In the genomic region with DNA sequence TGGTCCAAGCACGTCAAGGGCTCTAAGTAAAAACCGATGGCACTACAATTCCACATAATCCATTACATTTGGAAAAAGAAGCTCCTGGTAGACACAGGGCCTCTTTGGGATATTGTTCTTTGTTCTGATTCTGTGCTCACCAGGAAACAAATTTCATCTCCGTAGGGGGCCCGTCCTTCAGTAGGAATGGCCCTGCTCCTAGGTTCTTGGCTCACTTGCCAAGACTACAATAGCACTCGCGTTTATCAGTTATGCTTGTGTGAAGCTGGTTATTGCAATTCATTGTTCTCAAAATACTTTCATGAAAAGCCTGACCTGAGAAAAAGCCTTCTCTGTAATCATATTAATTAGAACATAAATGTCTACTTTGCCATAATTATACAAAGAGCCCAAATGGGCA, we compare ENCODE assay signal across 15 cellular contexts. TPM values are rescaled to one million over a fixed set of nuclear protein-coding genes. Genes with fewer than 3 reads are reported as not detected.
DNase-seq lines count a peak whose midpoint lies in the region; ATAC-seq, FAIRE-seq and TF ChIP-seq lines count a peak whose summit lies in the region.
"Had no signal": no experiment of that assay in that cellular context is flagged by ENCODE, and none has a peak within 500 bp of the region (broad histone marks: within the 10 kb centered on the region; RNA-seq: fewer than 3 reads in every experiment).

No MANE protein-coding gene starts in this region.

- no peak for TF ChIP-seq RAD21 in Ishikawa (IDR thresholded peaks at IDR 0.05; ENCODE audit: low read depth)

- H3K4me3 Mint-ChIP-seq in activated T-cell treated with anti-CD3 and anti-CD28 coated beads, Interleukin-2, amount 50 U/mL, for 72 hours: peak overlapping the region in 1 of 2 donors; percentile 12
- no peak overlapping the region for H3K4me3 Mint-ChIP-seq in natural killer cell
- H3K4me3 Mint-ChIP-seq: type B pancreatic cell had no signal

- TF ChIP-seq CTCF in natural killer cell (IDR thresholded peaks at IDR 0.05) (no peak), omental fat pad (IDR thresholded peaks at IDR 0.05) (no peak)

- H3K9me3 Mint-ChIP-seq in activated T-cell treated with anti-CD3 and anti-CD28 coated beads, Interleukin-2, amount 50 U/mL, for 72 hours: peaks cover 0 to 1% of the 10 kb centered on the region in 2 donors
- H3K9me3 Mint-ChIP-seq in natural killer cell: no peaks in the 10 kb centered on the region
- H3K9me3 Mint-ChIP-seq: type B pancreatic cell had no signal

- intact Hi-C loops in natural killer cell (cut with micrococcal nuclease): no loop called here

- peaks cover 16 to 51% of the 10 kb centered on the region in 2 donors for H3K36me3 Mint-ChIP-seq in activated T-cell treated with anti-CD3 and anti-CD28 coated beads, Interleukin-2, amount 50 U/mL, for 72 hours (ENCODE audit: insufficient read depth in 2 of 2)
- H3K36me3 Mint-ChIP-seq in natural killer cell: peaks cover 22% of the 10 kb centered on the region

- peak overlapping the region; percentile 73 for H3K27ac Mint-ChIP-seq in activated T-cell treated with anti-CD3 and anti-CD28 coated beads, Interleukin-2, amount 50 U/mL, for 72 hours
- peak overlapping the region; percentile 86 to 91 for H3K27ac Mint-ChIP-seq in natural killer cell
- H3K27ac Mint-ChIP-seq: type B pancreatic cell had no signal

- no peak for ATAC-seq in activated T-cell treated with anti-CD3 and anti-CD28 coated beads, Interleukin-2, amount 50 U/mL, for 72 hours (replicated peaks in 1 of 2)
- ATAC-seq in natural killer cell (no peak), omental fat pad (ENCODE audit: low FRiP score) (no peak), GM18868 (IDR thresholded peaks at IDR 0.05; ENCODE audit: unreplicated experiment) (no peak)
- ATAC-seq: Panc1 had no signal

- peaks cover 70% of the 10 kb centered on the region for H3K4me1 Mint-ChIP-seq in activated T-cell treated with anti-CD3 and anti-CD28 coated beads, Interleukin-2, amount 50 U/mL, for 72 hours (ENCODE audit: low read depth)
- H3K4me1 Mint-ChIP-seq in natural killer cell: peaks cover 51 to 56% of the 10 kb centered on the region in 2 donors

- H3K27me3 Mint-ChIP-seq in activated T-cell treated with anti-CD3 and anti-CD28 coated beads, Interleukin-2, amount 50 U/mL, for 72 hours (ENCODE audit: low read depth): no peaks in the 10 kb centered on the region
- H3K27me3 Mint-ChIP-seq in natural killer cell (ENCODE audit: low read depth in 2 of 2): no peaks in the 10 kb centered on the region
- H3K27me3 Mint-ChIP-seq: type B pancreatic cell had no signal

- DNase-seq in activated T-cell treated with anti-CD3 and anti-CD28 coated beads, Interleukin-2, amount 50 U/mL, for 72 hours: no peak
- no peak for DNase-seq in activated T-cell treated with anti-CD3 and anti-CD28 coated beads, Interleukin-2, amount 50 U/mL, for 1 hour
- DNase-seq in NCI-H748 (lab: John Stamatoyannopoulos, UW; ENCODE audit: unreplicated experiment) (peak; percentile 81), natural killer cell (no peak), omental fat pad (ENCODE audit: low spot score) (no peak), RCC 7860 (ENCODE audit: low spot score) (no peak)
- DNase-seq: midbrain, NCI-H510A, SW 1271 had no signal

- FAIRE-seq in RCC 7860 (lab: Jason Lieb, UNC): no peak
- FAIRE-seq: H1 had no signal

- no peak for TF ChIP-seq EP300 in Ishikawa (IDR thresholded peaks at IDR 0.05; ENCODE audit: borderline replicate concordance)

TF ChIP-seq in Ishikawa, 13 proteins besides CTCF, POLR2A, EP300 and RAD21:
- TF ChIP-seq NFIC (IDR thresholded peaks at IDR 0.05): peak; percentile 47; the same call in 1 of the 2 replicates
- TF ChIP-seq TEAD4 (IDR thresholded peaks at IDR 0.05): no peak
- TF ChIP-seq EGR1 (IDR thresholded peaks at IDR 0.05): no peak

RNA-seq across cellular contexts. Expression of a gene that starts 10.3 kb away (rescaled TPM):
- total RNA-seq in activated T-cell treated with anti-CD3 and anti-CD28 coated beads, Interleukin-2, amount 50 U/mL, for 72 hours: 1 to 10 TPM; 6.3 to 9.8 TPM
- total RNA-seq in natural killer cell (1 to 10 TPM in 2 of 3 donors, under 1 TPM in 1; 0.75 to 2.3 (median 1.1) TPM), omental fat pad (10 to 100 TPM; 16.8 to 23.3 (median 18.0) TPM)
- total RNA-seq: osteocyte had no signal
